8 cellular contexts compared by ENCODE assay signal in genomic region chr12:26833692-26834168, GRCh38. TPM values are rescaled to one million over a fixed set of nuclear protein-coding genes. Genes with fewer than 3 reads are reported as not detected.
A peak's percentile ranks its signal among the peaks of the same experiment; 100 is the strongest.
DNase-seq lines count a peak whose midpoint lies in the region; ATAC-seq lines count a peak whose summit lies in the region.

No MANE protein-coding gene starts in this region.

- peak overlapping the region; percentile 98 for H3K4me3 Mint-ChIP-seq in T-helper 17 cell

- no peaks in the 10 kb centered on the region for H3K9me3 ChIP-seq in T-helper 17 cell (ENCODE audit: control insufficient read depth, low read length, poor library complexity, severe bottlenecking)

- H3K36me3 Mint-ChIP-seq in T-helper 17 cell (ENCODE audit: low read depth) = peaks cover 2% of the 10 kb centered on the region

- no peaks in the 10 kb centered on the region for H3K27me3 Mint-ChIP-seq in T-helper 17 cell

- ATAC-seq in HG03354 (IDR thresholded peaks at IDR 0.05; ENCODE audit: poor library complexity, severe bottlenecking, unreplicated experiment) = peak; percentile 38
- peak; percentile 32 for ATAC-seq in T-helper 17 cell
- peak; percentile 29 for ATAC-seq in left lobe of liver
- ATAC-seq in HG02763 (IDR thresholded peaks at IDR 0.05; ENCODE audit: unreplicated experiment) = no peak

- DNase-seq in ELF-1 (ENCODE audit: low read depth, low spot score) (peak; percentile 84), T-helper 17 cell (peak in 1 of 3 donors; percentile 11), cerebellum (ENCODE audit: low spot score) (peak; percentile 12), left lobe of liver (ENCODE audit: low spot score) (peak; percentile 52), NCI-H226 (no peak)
- DNase-seq in stimulated activated CD8-positive, alpha-beta memory T cell treated with anti-CD3 and anti-CD28 coated beads, Interleukin-12 subunit alpha, Interleukin-12 subunit beta, amount 100 ng/mL, for 1 hour (ENCODE audit: low read depth) = peak; percentile 10

- peaks cover 28% of the 10 kb centered on the region for H3K4me1 Mint-ChIP-seq in T-helper 17 cell

- H3K27ac Mint-ChIP-seq in T-helper 17 cell = peak overlapping the region; percentile 95

RNA-seq across cellular contexts. Expression of gene ITPR2, which starts 0.7 kb away (rescaled TPM):
- total RNA-seq in T-helper 17 cell (10 to 100 TPM; 52.9 to 54.5 TPM), cerebellum (38.6 TPM), left lobe of liver (62.4 TPM)
